In the genomic region with DNA sequence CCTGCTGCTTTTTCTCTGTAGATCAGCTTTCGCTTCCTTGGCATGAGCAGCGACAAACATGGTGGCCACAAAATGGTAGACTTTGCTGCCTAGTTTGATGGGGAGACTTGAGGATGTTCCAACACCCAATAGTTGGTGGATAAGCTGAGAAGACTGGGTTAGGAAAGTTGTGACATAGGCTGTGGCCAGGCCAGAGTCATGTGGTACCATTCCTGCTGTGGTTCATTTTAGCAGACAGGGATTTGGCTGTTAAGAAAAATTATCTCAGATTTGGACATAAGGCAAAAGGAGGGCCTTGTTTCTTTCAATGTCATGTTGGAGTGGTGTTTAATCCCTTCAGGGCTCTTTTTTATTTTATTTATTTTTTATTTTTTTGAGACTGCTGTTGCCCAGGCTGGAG, we compare ENCODE assay signal across 19 cellular contexts. TPM values are rescaled to one million over a fixed set of nuclear protein-coding genes. Genes with fewer than 3 reads are reported as not detected.
DNase-seq lines count a peak whose midpoint lies in the region; ATAC-seq, FAIRE-seq and TF ChIP-seq lines count a peak whose summit lies in the region.
"Had no signal": no experiment of that assay in that cellular context is flagged by ENCODE, and none has a peak within 500 bp of the region (broad histone marks: within the 10 kb centered on the region; RNA-seq: fewer than 3 reads in every experiment).

No MANE protein-coding gene starts in this region.

- H3K36me3 ChIP-seq in IMR-90 (ENCODE audit: control insufficient read depth, insufficient read depth, low read length) (no peaks in the 10 kb centered on the region), K562 (ENCODE audit: control insufficient read depth, insufficient read depth, low read length) (no peaks in the 10 kb centered on the region), heart left ventricle (no peaks in the 10 kb centered on the region)
- H3K36me3 ChIP-seq: BE2C, MG63 had no signal

- H3K4me1 ChIP-seq in IMR-90 (ENCODE audit: control insufficient read depth, insufficient read depth, low read length) = peaks cover 16% of the 10 kb centered on the region
- 0 out of 5 replicates have a peak, but pooled peaks cover 0 to 9% of the 10 kb centered on the region in 2 experiments for H3K4me1 ChIP-seq in K562 (replicated peaks in 1 of 2; ENCODE audit: control insufficient read depth in 2 of 2, insufficient read depth in 2 of 2, low read length in 2 of 2)
- H3K4me1 ChIP-seq in heart left ventricle = peaks cover 0 to 33% (median 9%) of the 10 kb centered on the region in 12 donors

- H3K4me1 Mint-ChIP-seq in chondrocyte (ENCODE audit: low read depth) = peaks cover 22% of the 10 kb centered on the region

- peak overlapping the region in 1 of 2 experiments; percentile 39; a peak in 2 of 4 replicates for H4K8ac ChIP-seq in IMR-90 (ENCODE audit: low read depth in 2 of 2, low read length in 2 of 2)

- no peak for TF ChIP-seq EP300 in K562 (IDR thresholded peaks at IDR 0.05; ENCODE audit: low read length)

- H3K56ac ChIP-seq in IMR-90 (ENCODE audit: extremely low read depth, insufficient read depth, low read length) = no peak overlapping the region

- in situ Hi-C loops in IMR-90 (cut with MboI; ENCODE audit: low sequenced_read_pairs) (no loop called here), K562 (cut with MboI) (no loop called here)

- POLR2A ChIA-PET in IMR-90 (lab: Charles Lee; ENCODE audit: unreplicated experiment) (no interaction called here), K562 (lab: Yijun Ruan, JAX) (no interaction called here)

- H3K9ac ChIP-seq in IMR-90 (ENCODE audit: low read depth, low read length) (no peak overlapping the region), K562 (ENCODE audit: insufficient read depth in 1 of 2, low read depth in 2 of 2, low read length in 2 of 2) (no peak overlapping the region)
- H3K9ac ChIP-seq: KMS-11 had no signal

- H4K91ac ChIP-seq in IMR-90 (ENCODE audit: insufficient read depth, low read depth, low read length) = peak overlapping the region; percentile 34

- no peak for DNase-seq in IMR-90
- DNase-seq in K562 (ENCODE audit: extremely low read depth in 1 of 4, low spot score in 3 of 4) = no peak
- DNase-seq in heart left ventricle = no peak
- peak; percentile 41 for DNase-seq in mucosa of gallbladder (ENCODE audit: low spot score)
- no peak for DNase-seq in GM20000 (ENCODE audit: low spot score)
- DNase-seq in chondrocyte (ENCODE audit: low spot score) = no peak
- no peak for DNase-seq in lower leg skin (ENCODE audit: low spot score in 2 of 2)
- DNase-seq: ACHN; BE2C; CD8-positive, alpha-beta T cell; GF-D8; MG63; NCI-H1105; NCI-H187; NCI-H82; SHP77 had no signal

- no peak overlapping the region for H3K4me3 Mint-ChIP-seq in chondrocyte (ENCODE audit: unreplicated experiment)
- H3K4me3 Mint-ChIP-seq: CD8-positive, alpha-beta T cell had no signal

- BruUV-seq in IMR-90 (replicated peaks; lab: Mats Ljungman, UMichigan) = no TSS peak
- no TSS peak for BruUV-seq in K562 (replicated peaks; lab: Mats Ljungman, UMichigan)

- H3K14ac ChIP-seq in IMR-90 (replicated peaks; ENCODE audit: low read depth, low read length) = peak overlapping the region; percentile 37; the same call in 1 of the 2 replicates

- H3K4me3 ChIP-seq in IMR-90 (ENCODE audit: insufficient read depth, low read depth, low read length) = no peak overlapping the region
- no peak overlapping the region for H3K4me3 ChIP-seq in K562
- no peak overlapping the region for H3K4me3 ChIP-seq in heart left ventricle
- no peak overlapping the region for H3K4me3 ChIP-seq in lower leg skin (ENCODE audit: low read depth, poor library complexity, severe bottlenecking)
- H3K4me3 ChIP-seq: MG63 had no signal

- no peak overlapping the region for H3K4me2 ChIP-seq in IMR-90 (ENCODE audit: low read depth, low read length)
- H3K4me2 ChIP-seq in K562 (ENCODE audit: insufficient read depth, low read length) = no peak overlapping the region
- H3K4me2 ChIP-seq: KMS-11 had no signal

- H3K23ac ChIP-seq in IMR-90 (ENCODE audit: low read depth, low read length) = peak overlapping the region; percentile 31; the same call in 1 of the 2 replicates

- H4K20me1 ChIP-seq in IMR-90 (ENCODE audit: insufficient read depth, low read length) (no peaks in the 10 kb centered on the region), K562 (replicated peaks; ENCODE audit: control insufficient read depth, insufficient read depth, low read length) (no peaks in the 10 kb centered on the region; the same call in 1 of the 2 replicates)

- H3K79me2 ChIP-seq in K562 (ENCODE audit: control insufficient read depth, insufficient read depth, low read length) = no peaks in the 10 kb centered on the region

- no peak for ATAC-seq in IMR-90 (ENCODE audit: low read depth)
- ATAC-seq in K562 = no peak
- peak in 3 of 4 donors; percentile 15 to 46 (median 15) for ATAC-seq in heart left ventricle
- ATAC-seq: CD8-positive, alpha-beta T cell had no signal

- H2BK15ac ChIP-seq in IMR-90 (ENCODE audit: low read depth, low read length) = peak overlapping the region; percentile 69; the same call in 2 of the 3 replicates

- no CpG with 5 or more reads among the region's 2 CpGs for WGBS in IMR-90 (ENCODE audit: extremely low coverage in 2 of 2, insufficient read length in 1 of 2), 2 experiments
- WGBS in K562 (ENCODE audit: insufficient coverage, low coverage, missing lambda C conversion rate) = 69% methylated on average over 2 of the region's 2 CpGs
- WGBS in heart left ventricle, 4 donors = 91 to 98% (median 98%) methylated on average over 2 of the region's 2 CpGs
- 93 to 100% methylated on average over 2 of the region's 2 CpGs for WGBS in lower leg skin, 2 donors

- H3K27ac Mint-ChIP-seq in chondrocyte (ENCODE audit: unreplicated experiment) = no peak overlapping the region
- H3K27ac Mint-ChIP-seq: CD8-positive, alpha-beta T cell had no signal

- H3K9me3 Mint-ChIP-seq in chondrocyte (ENCODE audit: low read depth) = peaks cover 18% of the 10 kb centered on the region

- peak overlapping the region; percentile 2; the same call in 1 of the 2 replicates for H4K5ac ChIP-seq in IMR-90 (ENCODE audit: low read depth, low read length)

- intact Hi-C loops in IMR-90 (cut with micrococcal nuclease) (no loop called here), K562 (cut with micrococcal nuclease) (no loop called here), heart left ventricle (cut with DNase I) (no loop called here), lower leg skin (cut with DNase I; ENCODE audit: low total_unique reads) (no loop called here)

- H2AFZ ChIP-seq in IMR-90 (replicated peaks; ENCODE audit: low read length, poor library complexity) (peak overlapping the region; percentile 24), K562 (ENCODE audit: low read depth, low read length) (no peak overlapping the region)

- peak overlapping the region; percentile 17 for H2BK5ac ChIP-seq in IMR-90 (ENCODE audit: low read depth, low read length, poor library complexity, severe bottlenecking)

- no peak for TF ChIP-seq CTCF in IMR-90 (conservative IDR thresholded peaks at IDR 0.05; ENCODE audit: low read depth, low read length)
- no peak for TF ChIP-seq CTCF in K562 (IDR thresholded peaks at IDR 0.05 in 2 of 3, conservative IDR thresholded peaks at IDR 0.05 in 1 of 3; ENCODE audit: insufficient read depth in 2 of 3, low read depth in 1 of 3, low read length in 3 of 3)
- no peak for TF ChIP-seq CTCF in heart left ventricle (IDR thresholded peaks at IDR 0.05)
- TF ChIP-seq CTCF in GM20000 (IDR thresholded peaks at IDR 0.05; ENCODE audit: extremely low read depth, missing control alignments) = no peak
- TF ChIP-seq CTCF in chondrocyte (IDR thresholded peaks at IDR 0.05) = no peak
- no peak for TF ChIP-seq CTCF in lower leg skin (IDR thresholded peaks at IDR 0.05)

- no peak overlapping the region; the same call in 1 of the 2 replicates for H3K18ac ChIP-seq in IMR-90 (ENCODE audit: low read depth, low read length)

- no peaks in the 10 kb centered on the region for H3K27me3 Mint-ChIP-seq in chondrocyte (ENCODE audit: low read depth)

- TF ChIP-seq POLR2A in IMR-90 (IDR thresholded peaks at IDR 0.05; ENCODE audit: low read depth, low read length) (no peak), K562 (conservative IDR thresholded peaks at IDR 0.05) (no peak), heart left ventricle (IDR thresholded peaks at IDR 0.05) (no peak), lower leg skin (IDR thresholded peaks at IDR 0.05) (no peak)

- 0 out of 4 replicates have a peak, but pooled peaks cover 0 to 3% of the 10 kb centered on the region in 2 experiments for H3K79me1 ChIP-seq in IMR-90 (ENCODE audit: low read depth in 1 of 2, low read length in 2 of 2)

- peak overlapping the region; percentile 75 for H2BK20ac ChIP-seq in IMR-90 (ENCODE audit: low read depth, low read length)

- TF ChIP-seq RAD21 in IMR-90 (IDR thresholded peaks at IDR 0.05; ENCODE audit: low read length) = no peak
- TF ChIP-seq RAD21 in K562 (CRISPR knock-in tag; conservative IDR thresholded peaks at IDR 0.05 in 1 of 2, IDR thresholded peaks at IDR 0.05 in 1 of 2) = no peak

- CTCF ChIA-PET in IMR-90 (lab: Yijun Ruan, JAX) = no interaction called here
- CTCF ChIA-PET in K562 (lab: Yijun Ruan, JAX; ENCODE audit: low intra/inter-chr PET ratio) = no interaction called here

- peak overlapping the region; percentile 82 for H2BK120ac ChIP-seq in IMR-90 (ENCODE audit: low read depth, low read length)

- no peak for FAIRE-seq in K562 (lab: Jason Lieb, UNC)
- FAIRE-seq: D721Med had no signal

- peak overlapping the region; percentile 64 for H3K4ac ChIP-seq in IMR-90 (ENCODE audit: low read depth, low read length)

- H2AK9ac ChIP-seq in IMR-90 (replicated peaks; ENCODE audit: low read depth, low read length, poor library complexity) = no peak overlapping the region

- H3K27ac ChIP-seq in IMR-90 (ENCODE audit: insufficient read depth, low read length) (no peak overlapping the region), K562 (ENCODE audit: extremely low read depth, low read depth, low read length) (no peak overlapping the region), heart left ventricle (peak overlapping the region in 5 of 12 donors; percentile 4 to 90 (median 81))
- H3K27ac ChIP-seq: KMS-11 had no signal

- peaks cover 4% of the 10 kb centered on the region; the same call in 1 of the 2 replicates for H3K9me3 ChIP-seq in IMR-90 (ENCODE audit: control insufficient read depth, insufficient read depth, low read length)
- H3K9me3 ChIP-seq in K562 (replicated peaks; ENCODE audit: control insufficient read depth, insufficient read depth, low read depth, low read length) = peaks cover 2% of the 10 kb centered on the region; the same call in 1 of the 2 replicates
- H3K9me3 ChIP-seq in heart left ventricle = peaks cover 0 to 16% (median 4%) of the 10 kb centered on the region in 12 donors
- H3K9me3 ChIP-seq: BE2C had no signal

- H2AK5ac ChIP-seq in IMR-90 (ENCODE audit: low read depth, low read length) = peak overlapping the region; percentile 27

- peaks cover 13% of the 10 kb centered on the region for H3K36me3 Mint-ChIP-seq in chondrocyte (ENCODE audit: low read depth)
- H3K36me3 Mint-ChIP-seq: CD8-positive, alpha-beta T cell had no signal

- dilution Hi-C loops in IMR-90 (cut with HindIII; ENCODE audit: low sequenced_read_pairs, unreplicated experiment) = no loop called here

- H3K9me1 ChIP-seq in IMR-90 (ENCODE audit: insufficient read depth, low read length) (peaks cover 18% of the 10 kb centered on the region), K562 (ENCODE audit: control insufficient read depth, insufficient read depth, low read length) (no peaks in the 10 kb centered on the region)

- H3K27me3 ChIP-seq in IMR-90 (ENCODE audit: control insufficient read depth, insufficient read depth, low read length) = no peaks in the 10 kb centered on the region
- H3K27me3 ChIP-seq in K562 (ENCODE audit: control insufficient read depth in 2 of 2, insufficient read depth in 2 of 2, low read length in 2 of 2) = peaks cover 0 to 4% of the 10 kb centered on the region in 2 experiments; a peak in 2 of 5 replicates
- H3K27me3 ChIP-seq in heart left ventricle = no peaks in the 10 kb centered on the region
- H3K27me3 ChIP-seq: BE2C, MG63 had no signal

RNA-seq across cellular contexts. Expression of a gene that starts 26.6 kb away (rescaled TPM):
- total RNA-seq in IMR-90 (2012; rRNA removed) (1.3 and 1.4 TPM in 2 replicates), K562 (2014; rRNA removed) (not detected in 2 replicates), K562 (2014; rRNA removed; fragmentation: Illumina TruSeq; extraction: Trizol) (not detected in 2 replicates), K562 (2015; rRNA removed; fragmentation: Illumina TruSeq; extraction: Trizol) (not detected in 2 replicates), K562 (2021) (not detected in 2 replicates), heart left ventricle (10 to 100 TPM in 8 of 9 donors, 1 to 10 TPM in 1; 7.9 to 63.5 (median 30.3) TPM), mucosa of gallbladder (13.7 TPM), chondrocyte (0.27 to 1.4 TPM (median 0.31 TPM) in 3 replicates), lower leg skin (10 to 100 TPM in 1 of 4 donors, 1 to 10 TPM in 2, under 1 TPM in 1; 0.34 to 10.3 (median 5.6) TPM)
- polyA plus RNA-seq in IMR-90 (2012; rRNA removed) (2.0 and 2.2 TPM in 2 replicates), K562 (2011; rRNA removed) (not detected in 2 replicates), K562 (2014; fragmentation: Illumina TruSeq; extraction: Trizol) (not detected in 2 replicates), K562 (2014; fragmentation: Nextera tagmentation; extraction: Ambion mirVana) (not detected), K562 (2014; rRNA removed) (not detected in 2 replicates), heart left ventricle (10 to 100 TPM; 12.4 to 16.7 TPM)
- 0.35 and 1.9 TPM in 2 replicates for polyA plus RNA-seq in IMR-90 (2012; cell fraction: cytosol; rRNA removed)
- polyA plus RNA-seq in IMR-90 (2012; cell fraction: nucleus; rRNA removed; ENCODE audit: low replicate concordance) = 0.73 and 1.5 TPM in 2 replicates
- total RNA-seq in K562 (2011; cell fraction: chromatin; rRNA removed; ENCODE audit: low replicate concordance) = not detected in 2 replicates
- total RNA-seq in K562 (2011; cell fraction: nucleolus; rRNA removed) = not detected in 2 replicates
- not detected in 2 replicates for total RNA-seq in K562 (2011; cell fraction: nucleoplasm; rRNA removed)
- not detected in 2 replicates for polyA plus RNA-seq in K562 (2011; cell fraction: cytosol; rRNA removed)
- not detected in 2 replicates for polyA plus RNA-seq in K562 (2011; cell fraction: nucleus; rRNA removed)
- 0.07 TPM in 1 of 2 replicates, not detected in the other for polyA plus RNA-seq in K562 (2012)
- not detected in 2 replicates for polyA minus RNA-seq in K562 (2011; rRNA and poly(A)+ RNA removed)
- polyA minus RNA-seq in K562 (2011; cell fraction: cytosol; rRNA and poly(A)+ RNA removed) = not detected in 2 replicates
- polyA minus RNA-seq in K562 (2011; cell fraction: nucleus; rRNA and poly(A)+ RNA removed) = not detected in 2 replicates
- total RNA-seq: CD8-positive, alpha-beta T cell; NCI-H460 had no signal

RNA-seq across cellular contexts. Expression of a gene that starts 47.2 kb away (rescaled TPM):
- total RNA-seq in IMR-90 (2012; rRNA removed) = 0.56 TPM in 1 of 2 replicates, not detected in the other
- 0.10 TPM in 1 of 2 replicates, not detected in the other for polyA plus RNA-seq in IMR-90 (2012; rRNA removed)
- polyA plus RNA-seq in IMR-90 (2012; cell fraction: cytosol; rRNA removed) = 0.12 and 0.23 TPM in 2 replicates
- polyA plus RNA-seq in IMR-90 (2012; cell fraction: nucleus; rRNA removed; ENCODE audit: low replicate concordance) = 0.16 and 0.32 TPM in 2 replicates
- 0.62 and 1.4 TPM in 2 replicates for total RNA-seq in K562 (2011; cell fraction: chromatin; rRNA removed; ENCODE audit: low replicate concordance)
- 0.39 and 0.50 TPM in 2 replicates for total RNA-seq in K562 (2011; cell fraction: nucleolus; rRNA removed)
- 0.88 and 1.2 TPM in 2 replicates for total RNA-seq in K562 (2011; cell fraction: nucleoplasm; rRNA removed)
- 0.23 and 0.45 TPM in 2 replicates for total RNA-seq in K562 (2014; rRNA removed)
- 0.22 and 0.51 TPM in 2 replicates for total RNA-seq in K562 (2014; rRNA removed; fragmentation: Illumina TruSeq; extraction: Trizol)
- total RNA-seq in K562 (2015; rRNA removed; fragmentation: Illumina TruSeq; extraction: Trizol) = 0.19 and 0.36 TPM in 2 replicates
- 0.60 and 0.66 TPM in 2 replicates for total RNA-seq in K562 (2021)
- polyA plus RNA-seq in K562 (2011; rRNA removed) = 0.11 and 0.60 TPM in 2 replicates
- polyA plus RNA-seq in K562 (2011; cell fraction: cytosol; rRNA removed) = 0.37 and 1.3 TPM in 2 replicates
- polyA plus RNA-seq in K562 (2011; cell fraction: nucleus; rRNA removed) = 0.17 and 1.1 TPM in 2 replicates
- polyA plus RNA-seq in K562 (2012) = 0.90 and 1.9 TPM in 2 replicates
- 0.86 and 1.0 TPM in 2 replicates for polyA plus RNA-seq in K562 (2014; fragmentation: Illumina TruSeq; extraction: Trizol)
- under 1 TPM; 0.27 to 0.48 TPM for polyA plus RNA-seq in K562 (2014; fragmentation: Nextera tagmentation; extraction: Ambion mirVana)
- polyA plus RNA-seq in K562 (2014; rRNA removed) = 0.41 and 0.66 TPM in 2 replicates
- 0.14 and 0.27 TPM in 2 replicates for polyA minus RNA-seq in K562 (2011; rRNA and poly(A)+ RNA removed)
- not detected in 2 replicates for polyA minus RNA-seq in K562 (2011; cell fraction: cytosol; rRNA and poly(A)+ RNA removed)
- 0.44 TPM in 1 of 2 replicates, not detected in the other for polyA minus RNA-seq in K562 (2011; cell fraction: nucleus; rRNA and poly(A)+ RNA removed)
- 1 to 10 TPM in 2 of 9 donors, under 1 TPM in 6, not detected in 1; 0.09 to 1.5 (median 0.46) TPM for total RNA-seq in heart left ventricle
- under 1 TPM; 0.08 to 0.91 TPM for polyA plus RNA-seq in heart left ventricle
- total RNA-seq in mucosa of gallbladder = not detected
- not detected in 3 replicates for total RNA-seq in chondrocyte
- 1 to 10 TPM in 1 of 4 donors, under 1 TPM in 3; 0.23 to 1.1 (median 0.49) TPM for total RNA-seq in lower leg skin
- total RNA-seq: CD8-positive, alpha-beta T cell; NCI-H460 had no signal

Comparison
In these comparisons a context has a peak if more than half of its experiments do, and no peak if none do; other contexts are left out.
1. ATAC-seq: peak in heart left ventricle (3 of 4); none in IMR-90 (single experiment) and K562 (single experiment).